ENCODE assay signal across 18 cellular contexts in genomic region chr11:57087966-57088365, GRCh38.
"Had no signal": no experiment of that assay in that cellular context is flagged by ENCODE, and none has a peak within 500 bp of the region (broad histone marks: within the 10 kb centered on the region; RNA-seq: fewer than 3 reads in every experiment).

No MANE protein-coding gene starts in this region.

- H2AFZ ChIP-seq: hepatocyte had no signal

- H3K4me2 ChIP-seq: hepatocyte had no signal

- H3K4me1 Mint-ChIP-seq: naive B cell, nephron progenitor cell had no signal

- H3K9me3 Mint-ChIP-seq: nephron progenitor cell, type B pancreatic cell had no signal

- DNase-seq: colonic mucosa; dermis blood vessel endothelial cell; erythroblast; foreskin keratinocyte; kidney; left cardiac atrium; left ventricle myocardium inferior; lower lobe of right lung; mesenchymal stem cell; naive B cell; nephron progenitor cell; ovary; right lobe of liver; stimulated activated CD4-positive, alpha-beta T cell treated with anti-CD3 and anti-CD28 coated beads, Interleukin-2, amount 100 ng/mL, for 24 hours; stimulated activated naive CD4-positive, alpha-beta T cell treated with Interleukin-2 at 50 U/mL for 16 hours had no signal

- H3K27me3 ChIP-seq: colonic mucosa, hepatocyte, ovary, right lobe of liver had no signal

- H3K4me1 ChIP-seq: colonic mucosa, left ventricle myocardium inferior, lower lobe of right lung, prostate gland, right lobe of liver had no signal

- H3K27ac ChIP-seq: colonic mucosa, foreskin keratinocyte, hepatocyte, left ventricle myocardium inferior, lower lobe of right lung, ovary, prostate gland, right lobe of liver had no signal

- H3K27ac Mint-ChIP-seq: naive B cell, nephron progenitor cell, type B pancreatic cell had no signal

- H3K36me3 ChIP-seq: colonic mucosa, left ventricle myocardium inferior, lower lobe of right lung, ovary, prostate gland, right lobe of liver had no signal

- H3K4me3 ChIP-seq: colonic mucosa, hepatocyte, left ventricle myocardium inferior, lower lobe of right lung, ovary, prostate gland, right lobe of liver had no signal

- H3K4me3 Mint-ChIP-seq: naive B cell, nephron progenitor cell, type B pancreatic cell had no signal

- H3K79me2 ChIP-seq: hepatocyte had no signal

- H3K36me3 Mint-ChIP-seq: naive B cell, type B pancreatic cell had no signal

- H3K9me3 ChIP-seq: colonic mucosa, left ventricle myocardium inferior, lower lobe of right lung, ovary, prostate gland, right lobe of liver had no signal
